ENCODE assay signal across 1 cellular context in the genomic region with DNA sequence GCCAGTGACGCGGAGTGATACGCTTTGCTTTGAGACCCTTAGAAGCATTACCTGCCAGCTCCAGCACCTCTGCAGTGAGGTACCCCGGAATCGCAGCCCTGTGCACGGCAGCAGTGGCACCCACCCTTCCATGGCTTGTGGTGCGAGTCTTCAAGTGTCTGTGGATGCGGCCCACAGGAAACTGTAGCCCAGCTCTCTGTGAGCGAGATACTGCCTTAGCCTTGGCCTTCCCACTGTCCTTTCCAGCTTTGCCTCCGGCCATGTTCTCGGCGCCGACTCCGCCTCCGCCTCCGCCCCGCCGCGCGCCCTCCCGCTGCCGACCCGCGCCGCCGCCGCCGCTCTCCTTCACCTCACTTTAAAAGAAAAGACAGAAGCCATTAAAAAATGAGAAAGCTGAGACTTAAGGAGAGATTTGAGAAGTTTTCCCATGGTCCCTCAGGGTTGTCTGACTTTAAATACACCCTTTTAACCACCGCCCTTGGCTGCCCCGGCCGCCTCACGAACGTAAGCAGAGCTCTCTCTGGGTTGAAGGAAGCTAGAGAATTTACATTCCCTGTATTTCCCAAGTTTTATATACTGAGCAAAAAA.
TF ChIP-seq lines count a peak whose summit lies in the region.

No MANE protein-coding gene starts in this region.

TF ChIP-seq in SK-N-SH, 30 proteins besides CTCF, POLR2A, EP300 and RAD21 (continued from another document):
- TF ChIP-seq, protein P1, sequence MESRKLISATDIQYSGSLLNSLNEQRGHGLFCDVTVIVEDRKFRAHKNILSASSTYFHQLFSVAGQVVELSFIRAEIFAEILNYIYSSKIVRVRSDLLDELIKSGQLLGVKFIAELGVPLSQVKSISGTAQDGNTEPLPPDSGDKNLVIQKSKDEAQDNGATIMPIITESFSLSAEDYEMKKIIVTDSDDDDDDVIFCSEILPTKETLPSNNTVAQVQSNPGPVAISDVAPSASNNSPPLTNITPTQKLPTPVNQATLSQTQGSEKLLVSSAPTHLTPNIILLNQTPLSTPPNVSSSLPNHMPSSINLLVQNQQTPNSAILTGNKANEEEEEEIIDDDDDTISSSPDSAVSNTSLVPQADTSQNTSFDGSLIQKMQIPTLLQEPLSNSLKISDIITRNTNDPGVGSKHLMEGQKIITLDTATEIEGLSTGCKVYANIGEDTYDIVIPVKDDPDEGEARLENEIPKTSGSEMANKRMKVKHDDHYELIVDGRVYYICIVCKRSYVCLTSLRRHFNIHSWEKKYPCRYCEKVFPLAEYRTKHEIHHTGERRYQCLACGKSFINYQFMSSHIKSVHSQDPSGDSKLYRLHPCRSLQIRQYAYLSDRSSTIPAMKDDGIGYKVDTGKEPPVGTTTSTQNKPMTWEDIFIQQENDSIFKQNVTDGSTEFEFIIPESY (IDR thresholded peaks at IDR 0.05; ENCODE audit: borderline replicate concordance, low read depth): no peak
- peak; percentile 52; the same call in 1 of the 2 replicates for TF ChIP-seq YY1 (IDR thresholded peaks at IDR 0.05; ENCODE audit: low read depth)
- no peak for TF ChIP-seq SMC3 (IDR thresholded peaks at IDR 0.05; ENCODE audit: low read depth, low read length)
- TF ChIP-seq, protein P2, sequence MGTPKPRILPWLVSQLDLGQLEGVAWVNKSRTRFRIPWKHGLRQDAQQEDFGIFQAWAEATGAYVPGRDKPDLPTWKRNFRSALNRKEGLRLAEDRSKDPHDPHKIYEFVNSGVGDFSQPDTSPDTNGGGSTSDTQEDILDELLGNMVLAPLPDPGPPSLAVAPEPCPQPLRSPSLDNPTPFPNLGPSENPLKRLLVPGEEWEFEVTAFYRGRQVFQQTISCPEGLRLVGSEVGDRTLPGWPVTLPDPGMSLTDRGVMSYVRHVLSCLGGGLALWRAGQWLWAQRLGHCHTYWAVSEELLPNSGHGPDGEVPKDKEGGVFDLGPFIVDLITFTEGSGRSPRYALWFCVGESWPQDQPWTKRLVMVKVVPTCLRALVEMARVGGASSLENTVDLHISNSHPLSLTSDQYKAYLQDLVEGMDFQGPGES (IDR thresholded peaks at IDR 0.05; ENCODE audit: low read depth, low read length): no peak
- no peak for TF ChIP-seq TAF1 (IDR thresholded peaks at IDR 0.05; ENCODE audit: borderline replicate concordance, low read depth, low read length)
- TF ChIP-seq NRF1 (IDR thresholded peaks at IDR 0.05; ENCODE audit: low read depth, low read length): no peak
